In genomic region chr17:73065376-73065775, GRCh38 we compare ENCODE assay signal across 19 cellular contexts.
"Had no signal": no experiment of that assay in that cellular context is flagged by ENCODE, and none has a peak within 500 bp of the region (broad histone marks: within the 10 kb centered on the region; RNA-seq: fewer than 3 reads in every experiment).

No MANE protein-coding gene starts in this region.

- H3K27me3 Mint-ChIP-seq: naive thymus-derived CD8-positive, alpha-beta T cell had no signal

- H3K4me2 ChIP-seq: hepatocyte had no signal

- DNase-seq: colonic mucosa; dermis blood vessel endothelial cell; foreskin keratinocyte; head of caudate nucleus; kidney; left cardiac atrium; mesendoderm; naive thymus-derived CD8-positive, alpha-beta T cell; ovary; right lobe of liver; stimulated activated CD4-positive, alpha-beta T cell treated with anti-CD3 and anti-CD28 coated beads, Interleukin-4, amount 100 ng/mL, for 4 hours; stimulated activated naive CD4-positive, alpha-beta T cell; stomach; substantia nigra; upper lobe of left lung; uterus had no signal

- H3K4me1 ChIP-seq: colonic mucosa, foreskin keratinocyte, right lobe of liver, uterus had no signal

- H3K4me3 Mint-ChIP-seq: naive thymus-derived CD8-positive, alpha-beta T cell; neural crest cell had no signal

- H2AFZ ChIP-seq: hepatocyte had no signal

- ATAC-seq: foreskin keratinocyte; left cardiac atrium; naive thymus-derived CD8-positive, alpha-beta T cell; right lobe of liver had no signal

- H3K9me3 ChIP-seq: colonic mucosa, ovary, right lobe of liver, stomach, thoracic aorta, upper lobe of left lung, uterus had no signal

- H3K27me3 ChIP-seq: colonic mucosa, foreskin keratinocyte, hepatocyte, ovary, right lobe of liver, stomach, upper lobe of left lung, uterus had no signal

- H3K79me2 ChIP-seq: hepatocyte had no signal

- H3K4me3 ChIP-seq: colonic mucosa, hepatocyte, ovary, right lobe of liver, stomach, thoracic aorta, upper lobe of left lung, uterus had no signal

- H3K36me3 ChIP-seq: colonic mucosa, ovary, right lobe of liver, thoracic aorta, upper lobe of left lung, uterus had no signal

- H3K27ac ChIP-seq: colonic mucosa, foreskin keratinocyte, hepatocyte, ovary, right lobe of liver, stomach, uterus had no signal
